ENCODE assay signal across 8 cellular contexts in the genomic region with DNA sequence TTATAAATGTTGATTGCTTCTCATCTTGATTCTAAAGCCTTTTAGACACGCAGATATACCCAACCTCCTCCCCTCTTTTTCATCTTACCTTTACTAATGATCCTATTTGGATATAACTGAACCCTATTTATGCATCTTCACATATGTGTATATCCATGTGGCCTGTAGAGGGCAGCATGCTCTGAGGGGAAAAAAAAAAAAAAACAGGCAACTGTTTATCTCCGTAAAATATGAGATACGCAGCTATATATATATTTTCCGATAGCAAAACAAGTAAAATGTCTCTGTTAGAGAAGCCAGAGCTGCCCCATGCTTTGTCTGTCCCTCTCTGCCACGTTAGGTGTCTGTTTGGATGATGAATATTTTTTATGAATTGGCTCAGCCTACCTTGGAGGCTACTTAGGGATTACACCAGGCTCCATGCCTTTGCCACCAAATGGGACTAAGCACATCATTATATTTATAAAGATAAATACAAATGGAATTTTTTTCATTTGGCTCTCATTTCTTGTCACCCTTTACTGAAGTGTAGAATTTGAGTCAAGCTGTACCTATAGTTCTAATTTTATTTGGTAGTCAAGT.
DNase-seq lines count a peak whose midpoint lies in the region; ATAC-seq and TF ChIP-seq lines count a peak whose summit lies in the region.

No MANE protein-coding gene starts in this region.

- intact Hi-C loops in ovary (cut with DNase I) = loop anchor here in 2 of 4 donors (10.0 kb wide), 2 partner anchors 175 to 695 kb away; a partner anchor contains a TSS

- in situ Hi-C loops in SK-MEL-5 (cut with HindIII; ENCODE audit: low pct_unique_long_range_greater_than_20kb, low sequenced_read_pairs) = no loop called here

- H3K27me3 ChIP-seq in DND-41 (ENCODE audit: insufficient read depth, low read length, poor library complexity) (no peaks in the 10 kb centered on the region), ovary (no peaks in the 10 kb centered on the region)

- H4K20me1 ChIP-seq in DND-41 (ENCODE audit: insufficient read depth, low read length) = no peaks in the 10 kb centered on the region

- WGBS in ovary, 3 donors = 3 to 5% (median 4%) methylated on average over 5 of the region's 5 CpGs

- H3K9me3 ChIP-seq in DND-41 (ENCODE audit: insufficient read depth, low read length, severe bottlenecking) (no peaks in the 10 kb centered on the region), ovary (no peaks in the 10 kb centered on the region)

- DNase-seq in DND-41 (no peak), LNCaP clone FGC (ENCODE audit: low read depth) (peak; percentile 11), SK-MEL-5 (ENCODE audit: low read depth, low spot score) (peak; percentile 67), fibroblast of gingiva (ENCODE audit: low read depth) (peak; percentile 42), ovary (no peak), islet precursor cell (no peak)
- DNase-seq in effector CD4-positive, alpha-beta T cell = no peak

- no peak for TF ChIP-seq EP300 in ovary (IDR thresholded peaks at IDR 0.05)

- peak; percentile 58; the same call in 2 of the 3 replicates for ATAC-seq in DND-41 (ENCODE audit: insufficient read depth, low read depth)
- peak; percentile 72 for ATAC-seq in GM21447 (IDR thresholded peaks at IDR 0.05; ENCODE audit: unreplicated experiment)

- H3K4me3 ChIP-seq in DND-41 (ENCODE audit: low read depth in 1 of 2, low read length in 2 of 2) = no peak overlapping the region
- H3K4me3 ChIP-seq in LNCaP clone FGC (ENCODE audit: low read depth, low read length) = no peak overlapping the region
- H3K4me3 ChIP-seq in ovary = peak overlapping the region; percentile 13

- TF ChIP-seq CTCF in DND-41 (IDR thresholded peaks at IDR 0.05; ENCODE audit: borderline replicate concordance, extremely low read depth, low read length, poor library complexity, severe bottlenecking) (peak; percentile 77), LNCaP clone FGC (IDR thresholded peaks at IDR 0.05; ENCODE audit: control insufficient read depth, extremely low read depth, insufficient read depth) (peak; percentile 70), ovary (IDR thresholded peaks at IDR 0.05) (peak; percentile 33 to 71 (median 39))

- no peak overlapping the region for H2AFZ ChIP-seq in DND-41 (ENCODE audit: low read depth, low read length)

- TF ChIP-seq POLR2A in ovary (IDR thresholded peaks at IDR 0.05) = no peak

- no peak overlapping the region for H3K27ac ChIP-seq in DND-41 (ENCODE audit: low read length)
- no peak overlapping the region for H3K27ac ChIP-seq in ovary

- H3K9ac ChIP-seq in DND-41 (ENCODE audit: low read depth, low read length) = no peak overlapping the region

- no peaks in the 10 kb centered on the region for H3K79me2 ChIP-seq in DND-41 (ENCODE audit: insufficient read depth, low read length)

- H3K4me1 ChIP-seq in DND-41 (ENCODE audit: insufficient read depth, low read length) = no peaks in the 10 kb centered on the region
- no peaks in the 10 kb centered on the region for H3K4me1 ChIP-seq in ovary (ENCODE audit: insufficient read depth)

- no peak overlapping the region for H3K4me2 ChIP-seq in DND-41 (ENCODE audit: insufficient read depth, low read length)

- H3K36me3 ChIP-seq in DND-41 (ENCODE audit: insufficient read depth, low read length) (no peaks in the 10 kb centered on the region), ovary (no peaks in the 10 kb centered on the region)

Comparison
In these comparisons a context has a peak if more than half of its experiments do, and no peak if none do; other contexts are left out.
1. DNase-seq: peak in LNCaP clone FGC (single experiment), SK-MEL-5 (single experiment) and fibroblast of gingiva (single experiment); none in DND-41 (single experiment), ovary (0 of 5), islet precursor cell (single experiment) and effector CD4-positive, alpha-beta T cell (single experiment).
2. Peak in every context shown above with its lines, with median percentiles within 50 percentile points of each other: CTCF ChIP-seq.